In the genomic region with DNA sequence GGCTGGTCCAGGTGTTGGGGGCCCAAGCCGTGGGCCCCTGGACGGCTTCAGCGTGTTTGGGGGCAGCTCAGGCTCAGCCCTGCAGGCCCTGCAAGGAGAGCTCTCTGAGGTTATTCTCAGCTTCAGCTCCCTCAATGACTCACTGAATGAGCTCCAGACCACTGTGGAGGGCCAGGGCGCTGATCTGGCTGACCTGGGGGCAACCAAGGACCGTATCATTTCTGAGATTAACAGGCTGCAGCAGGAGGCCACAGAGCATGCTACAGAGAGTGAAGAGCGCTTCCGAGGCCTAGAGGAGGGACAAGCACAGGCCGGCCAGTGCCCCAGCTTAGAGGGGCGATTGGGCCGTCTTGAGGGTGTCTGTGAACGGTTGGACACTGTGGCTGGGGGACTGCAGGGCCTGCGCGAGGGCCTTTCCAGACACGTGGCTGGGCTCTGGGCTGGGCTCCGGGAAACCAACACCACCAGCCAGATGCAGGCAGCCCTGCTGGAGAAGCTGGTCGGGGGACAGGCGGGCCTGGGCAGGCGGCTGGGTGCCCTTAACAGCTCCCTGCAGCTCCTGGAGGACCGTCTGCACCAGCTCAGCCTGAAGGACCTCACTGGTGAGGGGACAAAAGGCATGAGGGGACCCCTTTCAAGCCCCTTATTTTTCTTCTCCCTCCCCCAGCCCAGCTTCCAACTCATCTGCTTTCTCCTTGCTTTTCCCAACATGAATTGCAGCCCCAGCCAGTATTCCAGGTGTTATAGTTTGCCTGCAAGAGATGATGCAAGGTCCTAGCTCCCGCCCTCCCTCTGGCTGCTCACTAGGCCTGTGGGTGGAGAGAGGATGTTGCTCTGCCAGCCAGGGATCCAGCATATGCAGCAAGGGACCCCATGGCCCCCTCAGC, we compare ENCODE assay signal across 1 cellular context.
TF ChIP-seq lines count a peak whose summit lies in the region.

No MANE protein-coding gene starts in this region.

TF ChIP-seq in endothelial cell of umbilical vein, 7 proteins besides CTCF, POLR2A, EP300 and RAD21:
- TF ChIP-seq MYC (IDR thresholded peaks at IDR 0.05; ENCODE audit: low read depth, low read length) (no peak), EZH2 (IDR thresholded peaks at IDR 0.05; ENCODE audit: borderline replicate concordance, low read depth, low read length, severe bottlenecking) (no peak), GATA2 (IDR thresholded peaks at IDR 0.05; ENCODE audit: insufficient read depth, insufficient read length, low read depth, low read length) (no peak), JUN (IDR thresholded peaks at IDR 0.05; ENCODE audit: borderline replicate concordance, insufficient read depth, insufficient read length, low read depth) (no peak), FOS (IDR thresholded peaks at IDR 0.05; ENCODE audit: borderline replicate concordance, insufficient read depth, low read length) (no peak), POLR2AphosphoS5 (IDR thresholded peaks at IDR 0.05; ENCODE audit: insufficient read depth, low read depth, low read length) (no peak)
- TF ChIP-seq, protein P1, sequence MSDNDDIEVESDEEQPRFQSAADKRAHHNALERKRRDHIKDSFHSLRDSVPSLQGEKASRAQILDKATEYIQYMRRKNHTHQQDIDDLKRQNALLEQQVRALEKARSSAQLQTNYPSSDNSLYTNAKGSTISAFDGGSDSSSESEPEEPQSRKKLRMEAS (IDR thresholded peaks at IDR 0.05; ENCODE audit: insufficient read depth, insufficient read length): no peak
TF ChIP-seq in endothelial cell of umbilical vein: peak in this region for 0.
